ENCODE assay signal across 8 cellular contexts in the genomic region with DNA sequence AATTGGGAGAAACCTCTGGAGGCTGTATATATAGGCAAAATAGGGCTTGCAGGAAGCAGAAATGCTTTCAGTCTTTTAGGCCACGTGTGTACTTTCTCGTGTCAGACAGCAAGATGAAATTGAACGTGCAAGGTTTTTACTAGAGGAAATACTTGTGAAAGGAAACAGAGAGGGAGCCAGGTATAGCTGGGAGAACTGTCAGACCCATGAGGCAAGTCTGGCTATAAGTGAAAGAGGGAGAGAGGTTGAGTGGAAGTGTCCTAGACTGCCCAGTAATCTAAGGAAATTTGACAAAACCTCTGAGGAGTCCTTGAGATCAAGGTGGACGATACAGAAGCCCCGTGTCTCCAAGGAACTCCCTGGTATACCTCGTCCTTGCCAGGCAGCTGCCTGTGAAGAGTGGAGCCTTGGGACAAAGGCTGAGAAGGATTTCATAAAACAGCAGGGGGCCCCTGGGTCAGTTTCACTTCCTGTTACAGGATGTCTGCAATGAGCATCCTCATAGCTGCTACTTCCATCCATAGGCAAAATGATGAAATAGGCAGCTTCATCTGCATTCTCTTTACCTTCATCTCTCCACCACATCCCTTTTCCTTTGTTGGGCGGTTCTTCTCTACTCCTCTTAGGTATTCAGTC.
DNase-seq lines count a peak whose midpoint lies in the region; ATAC-seq and TF ChIP-seq lines count a peak whose summit lies in the region.

No MANE protein-coding gene starts in this region.

- H3K4me1 ChIP-seq in psoas muscle, result no peaks in the 10 kb centered on the region

- H3K4me3 ChIP-seq in psoas muscle, result no peak overlapping the region

- H3K27ac ChIP-seq in psoas muscle, result no peak overlapping the region

- DNase-seq in ELF-1 (ENCODE audit: low read depth, low spot score), result peak; percentile 60
- peak; percentile 8 for DNase-seq in SW480 (ENCODE audit: low spot score)
- no peak for DNase-seq in T-helper 9 cell
- no peak for DNase-seq in psoas muscle
- no peak for DNase-seq in amygdala (lab: John Stamatoyannopoulos, UW)
- DNase-seq in kidney glomerular epithelial cell (lab: John Stamatoyannopoulos, UW), result no peak

- H3K27me3 ChIP-seq in psoas muscle (ENCODE audit: insufficient read depth in 3 of 3, low read length in 2 of 3), result no peaks in the 10 kb centered on the region

- no peaks in the 10 kb centered on the region for H3K9me3 ChIP-seq in psoas muscle

- no peak for TF ChIP-seq CTCF in psoas muscle (IDR thresholded peaks at IDR 0.05)

- WGBS in psoas muscle, 3 donors, result 37 to 45% (median 40%) methylated on average over 7 of the region's 7 CpGs

- intact Hi-C loops in psoas muscle (cut with DNase I), result no loop called here

- ATAC-seq in GM19468 (IDR thresholded peaks at IDR 0.05; ENCODE audit: extremely low read depth, unreplicated experiment) (peak; percentile 26), HG03439 (IDR thresholded peaks at IDR 0.05; ENCODE audit: unreplicated experiment) (peak; percentile 83), psoas muscle (no peak)

- H3K36me3 ChIP-seq in psoas muscle (ENCODE audit: insufficient read depth in 1 of 2, low read depth in 1 of 2), result no peaks in the 10 kb centered on the region

Comparison
In these comparisons a context has a peak if more than half of its experiments do, and no peak if none do; other contexts are left out.
1. DNase-seq: peak in ELF-1 (single experiment) and SW480 (single experiment); none in T-helper 9 cell (single experiment), psoas muscle (0 of 2), amygdala (0 of 56) and kidney glomerular epithelial cell (single experiment).
2. ATAC-seq: peak in GM19468 (single experiment) and HG03439 (single experiment); none in psoas muscle (0 of 4).